Comparison of ENCODE assay signal across 8 cellular contexts in genomic region chr2:48356701-48357322, GRCh38. TPM values are rescaled to one million over a fixed set of nuclear protein-coding genes. Genes with fewer than 3 reads are reported as not detected.
DNase-seq lines count a peak whose midpoint lies in the region; ATAC-seq, FAIRE-seq and TF ChIP-seq lines count a peak whose summit lies in the region.

No MANE protein-coding gene starts in this region.

- H2AFZ ChIP-seq in GM12878 (ENCODE audit: control insufficient read depth, low read depth, low read length): no peak overlapping the region

- peaks cover 15% of the 10 kb centered on the region for H3K4me1 ChIP-seq in GM12878 (ENCODE audit: control insufficient read depth, insufficient read depth, low read length)

- H3K4me2 ChIP-seq in GM12878 (ENCODE audit: control insufficient read depth, insufficient read depth): peak overlapping the region; percentile 43

- intact Hi-C loops in GM12878 (cut with micrococcal nuclease; ENCODE audit: unreplicated experiment): no loop called here

- 18% methylated on average over 5 of the region's 5 CpGs for WGBS in GM12878 (ENCODE audit: insufficient coverage, insufficient replicate concordance, low lambda C conversion rate, missing lambda C conversion rate)

- peaks cover 77% of the 10 kb centered on the region for H3K79me2 ChIP-seq in GM12878 (ENCODE audit: control insufficient read depth, insufficient read depth, low read length)

- DNase-seq in NCI-H1417 (lab: John Stamatoyannopoulos, UW) (peak in 2 of 3 experiments; percentile 13 to 31), NCI-H1417 treated with DMSO at 0.1 percent for 48 hours (lab: John Stamatoyannopoulos, UW) (no peak), H4 (ENCODE audit: low spot score) (peak; percentile 19), NAMALWA (ENCODE audit: low spot score) (peak; percentile 69), GM12878 (ENCODE audit: low read depth, low spot score) (no peak), iPS-NIHi11 (ENCODE audit: low spot score) (no peak), islet precursor cell (no peak)

- peak overlapping the region; percentile 41; the same call in 1 of the 2 replicates for H3K27ac ChIP-seq in GM12878 (ENCODE audit: control insufficient read depth, insufficient read depth)

- SMC1A ChIA-PET in GM12878 (lab: Charles Lee; ENCODE audit: uncharacterized antibody, unreplicated experiment): interaction anchor here (0.6 to 1.0 kb wide), 3 partner anchors 7 to 268 kb away, joined by 3 to 4 read pairs (median 4); no protein-coding TSS in a partner anchor

- ATAC-seq in GM12878 (peak; percentile 79), esophagus mucosa (no peak)

- no peaks in the 10 kb centered on the region for H3K27me3 ChIP-seq in GM12878 (replicated peaks in 1 of 2; ENCODE audit: control insufficient read depth in 2 of 2, insufficient read depth in 2 of 2, low read length in 1 of 2)

- TF ChIP-seq RAD21 in GM12878 (IDR thresholded peaks at IDR 0.05; ENCODE audit: insufficient read depth, low read depth, low read length): no peak

- in situ Hi-C loops in GM12878 (cut with MboI): no loop called here

- H4K20me1 ChIP-seq in GM12878 (ENCODE audit: control insufficient read depth, insufficient read depth): no peaks in the 10 kb centered on the region

- peak; percentile 75 for FAIRE-seq in GM12878 (lab: Jason Lieb, UNC)

- H3K36me3 ChIP-seq in GM12878 (ENCODE audit: control insufficient read depth in 2 of 2, insufficient read depth in 2 of 2, low read length in 1 of 2): peaks cover 1 to 3% of the 10 kb centered on the region in 2 experiments; a peak in 3 of 4 replicates

- TF ChIP-seq EP300 in GM12878 (IDR thresholded peaks at IDR 0.05; ENCODE audit: borderline replicate concordance in 1 of 2, control insufficient read depth in 1 of 2, low read depth in 2 of 2, low read length in 2 of 2): no peak

- POLR2A ChIA-PET in GM12878 (lab: Charles Lee): interaction anchor here (0.7 to 1.1 kb wide), 2 partner anchors 25 to 137 kb away, joined by 6 to 8 read pairs; no protein-coding TSS in a partner anchor

- peak overlapping the region; percentile 26; the same call in 1 of the 2 replicates for H3K4me3 ChIP-seq in GM12878

- peaks cover 2% of the 10 kb centered on the region; the same call in 2 of the 3 replicates for H3K9me3 ChIP-seq in GM12878 (replicated peaks; ENCODE audit: control insufficient read depth, insufficient read depth, low read length)

- H3K9ac ChIP-seq in GM12878 (ENCODE audit: control insufficient read depth, insufficient read depth, low read length): no peak overlapping the region

- RAD21 ChIA-PET in GM12878 (lab: Charles Lee; ENCODE audit: unreplicated experiment): interaction anchor here (0.9 kb wide), 1 partner anchor 94 kb away, joined by 3 read pairs; no protein-coding TSS in a partner anchor

- no peak for TF ChIP-seq POLR2A in GM12878 (IDR thresholded peaks at IDR 0.05; ENCODE audit: low read depth, low read length)

- CTCF ChIA-PET in GM12878 (lab: Yijun Ruan, JAX): interaction anchor here (1.1 kb wide), 1 partner anchor 35 kb away, joined by 3 read pairs; no protein-coding TSS in a partner anchor

- TF ChIP-seq CTCF in GM12878 (IDR thresholded peaks at IDR 0.05 in 2 of 3, conservative IDR thresholded peaks at IDR 0.05 in 1 of 3; ENCODE audit: control insufficient read depth in 2 of 3, extremely low read depth in 1 of 3, insufficient read depth in 1 of 3, low read depth in 3 of 3, low read length in 3 of 3): no peak

- no TSS peak for BruUV-seq in GM12878 (replicated peaks; lab: Mats Ljungman, UMichigan)

TF ChIP-seq in GM12878, 131 proteins besides CTCF, POLR2A, EP300 and RAD21:
- peak in 1 of 2 experiments; percentile 4; a peak in 1 of 4 replicates for TF ChIP-seq BHLHE40 (IDR thresholded peaks at IDR 0.05; ENCODE audit: borderline replicate concordance in 1 of 2, low read depth in 2 of 2, low read length in 1 of 2)
- TF ChIP-seq NFXL1 (IDR thresholded peaks at IDR 0.05; ENCODE audit: borderline replicate concordance): no peak

RNA-seq across cellular contexts. Expression of gene FOXN2, which starts 42.3 kb away (rescaled TPM):
- 22.5 and 28.2 TPM in 2 replicates for total RNA-seq in H4 (2014; rRNA removed; shearing (Covaris generic))
- 46.2 and 53.4 TPM in 2 replicates for total RNA-seq in GM12878 (2013; cell fraction: nucleolus; rRNA removed)
- total RNA-seq in GM12878 (2014; rRNA removed): 32.5 and 36.6 TPM in 2 replicates
- total RNA-seq in GM12878 (2014; rRNA removed; fragmentation: Illumina TruSeq; extraction: Trizol): 34.4 and 34.7 TPM in 2 replicates
- 26.6 and 29.9 TPM in 2 replicates for total RNA-seq in GM12878 (2021)
- 4.8 TPM for polyA plus RNA-seq in GM12878 (2011; ENCODE audit: low read depth)
- polyA plus RNA-seq in GM12878 (2011; rRNA removed): 28.7 and 36.0 TPM in 2 replicates
- polyA plus RNA-seq in GM12878 (2011; cell fraction: cytosol; rRNA removed): 13.0 and 15.2 TPM in 2 replicates
- polyA plus RNA-seq in GM12878 (2011; cell fraction: nucleus; rRNA removed): 13.7 and 14.3 TPM in 2 replicates
- 6.2 and 9.2 TPM in 2 replicates for polyA plus RNA-seq in GM12878 (2012)
- polyA plus RNA-seq in GM12878 (2014; fragmentation: Illumina TruSeq; extraction: Trizol): 26.5 and 27.0 TPM in 2 replicates
- polyA plus RNA-seq in GM12878 (2014; fragmentation: Nextera tagmentation; extraction: Ambion mirVana): 10 to 100 TPM in 1 of 2 experiments, 1 to 10 TPM in 1; 10.0 to 27.4 TPM
- polyA plus RNA-seq in GM12878 (2014; rRNA removed): 10.8 and 12.7 TPM in 2 replicates
- 10 to 100 TPM; 29.7 to 30.4 TPM for polyA plus RNA-seq in GM12878 (2016; fragmentation: Nextera tagmentation; extraction: Ambion mirVana)
- polyA minus RNA-seq in GM12878 (2011; rRNA and poly(A)+ RNA removed): 37.4 and 53.0 TPM in 2 replicates
- 15.3 and 19.9 TPM in 2 replicates for polyA minus RNA-seq in GM12878 (2011; cell fraction: cytosol; rRNA and poly(A)+ RNA removed)
- polyA minus RNA-seq in GM12878 (2011; cell fraction: nucleus; rRNA and poly(A)+ RNA removed): 19.0 and 30.0 TPM in 2 replicates
- 10.8 TPM for total RNA-seq in esophagus mucosa

Comparison
In these comparisons a context has a peak if more than half of its experiments do, and no peak if none do; other contexts are left out.
1. DNase-seq: peak in NCI-H1417 (2 of 3), H4 (single experiment) and NAMALWA (single experiment); none in NCI-H1417 treated with DMSO at 0.1 percent for 48 hours (single experiment), GM12878 (single experiment), iPS-NIHi11 (single experiment) and islet precursor cell (single experiment).